ENCODE assay signal across 28 cellular contexts in genomic region chr1:202765726-202766125, GRCh38. TPM values are rescaled to one million over a fixed set of nuclear protein-coding genes. Genes with fewer than 3 reads are reported as not detected.
DNase-seq lines count a peak whose midpoint lies in the region; ATAC-seq and TF ChIP-seq lines count a peak whose summit lies in the region.
"Had no signal": no experiment of that assay in that cellular context is flagged by ENCODE, and none has a peak within 500 bp of the region (broad histone marks: within the 10 kb centered on the region; RNA-seq: fewer than 3 reads in every experiment).

No MANE protein-coding gene starts in this region.

- H3K9ac ChIP-seq in mammary epithelial cell (ENCODE audit: insufficient read depth, low read length) = no peak overlapping the region
- H3K9ac ChIP-seq: KMS-11 had no signal

- peaks cover 3% of the 10 kb centered on the region for H3K79me2 ChIP-seq in mammary epithelial cell (ENCODE audit: insufficient read depth, low read length)

- H3K27me3 ChIP-seq in mammary epithelial cell (ENCODE audit: insufficient read depth, low read length) = no peaks in the 10 kb centered on the region
- H3K27me3 ChIP-seq: SJCRH30 had no signal

- H3K36me3 ChIP-seq in mammary epithelial cell (ENCODE audit: insufficient read depth, low read length) = peaks cover 44% of the 10 kb centered on the region

- peaks cover 73% of the 10 kb centered on the region for H3K36me3 Mint-ChIP-seq in activated T-cell treated with anti-CD3 and anti-CD28 coated beads, Interleukin-2, amount 50 U/mL, for 24 hours (ENCODE audit: low read depth)
- H3K36me3 Mint-ChIP-seq in glutamatergic neuron (ENCODE audit: unreplicated experiment) = no peaks in the 10 kb centered on the region

- no peak for ATAC-seq in GM18868 (IDR thresholded peaks at IDR 0.05; ENCODE audit: unreplicated experiment)
- ATAC-seq: GM23338, Right ventricle myocardium inferior had no signal

- H3K27ac ChIP-seq in mammary epithelial cell (ENCODE audit: insufficient read depth, low read depth, low read length) = no peak overlapping the region
- H3K27ac ChIP-seq: KMS-11, PC-9, SJCRH30 had no signal

- CTCF ChIA-PET in mammary epithelial cell (lab: Charles Lee; ENCODE audit: low non-redundant PET) = no interaction called here

- no peak overlapping the region for H2AFZ ChIP-seq in mammary epithelial cell (ENCODE audit: low read depth, low read length)
- H2AFZ ChIP-seq: GM23338, PC-9 had no signal

- no peaks in the 10 kb centered on the region for H3K9me3 ChIP-seq in mammary epithelial cell (replicated peaks; ENCODE audit: insufficient read depth, low read length)
- H3K9me3 ChIP-seq: SJCRH30 had no signal

- no peak overlapping the region for H3K4me2 ChIP-seq in mammary epithelial cell (ENCODE audit: insufficient read depth, low read depth, low read length)
- H3K4me2 ChIP-seq: GM23338, KMS-11, PC-9 had no signal

- intact Hi-C loops in mammary epithelial cell (cut with micrococcal nuclease) = loop anchor here (5.0 kb wide), 1 partner anchor 42 kb away; the partner anchor contains the start of gene KDM5B

- H4K20me1 ChIP-seq in mammary epithelial cell (ENCODE audit: insufficient read depth, low read length) = no peaks in the 10 kb centered on the region

- no peak for DNase-seq in activated T-cell treated with anti-CD3 and anti-CD28 coated beads, Interleukin-2, amount 50 U/mL, for 24 hours
- no peak for DNase-seq in activated T-cell treated with anti-CD3 and anti-CD28 coated beads, Interleukin-2, amount 50 U/mL, for 1 hour
- DNase-seq in astrocyte of the hippocampus (ENCODE audit: low read depth, low spot score) (peak; percentile 9), hepatic stellate cell (ENCODE audit: low spot score) (peak; percentile 9), mammary epithelial cell (no peak), inferior parietal cortex (ENCODE audit: extremely low spot score) (no peak), glutamatergic neuron (no peak)
- DNase-seq: 8988T; ACHN; Calu3; DND-41; H9; MM.1S; NCI-H2029; NCI-H446 treated with DMSO at 0.1 percent for 48 hours; NCI-H526; NCI-H82; NK-92 treated with Interleukin-12 subunit alpha and Interleukin-12 subunit beta, amount 100 ng/mL, for 24 hours; PC-9; SJCRH30 had no signal

- 100% methylated on average over 1 of the region's 1 CpG for WGBS in mammary epithelial cell (ENCODE audit: low coverage, missing lambda C conversion rate)

- no peaks in the 10 kb centered on the region for H3K27me3 Mint-ChIP-seq in activated T-cell treated with anti-CD3 and anti-CD28 coated beads, Interleukin-2, amount 50 U/mL, for 24 hours
- peaks cover 5% of the 10 kb centered on the region for H3K27me3 Mint-ChIP-seq in glutamatergic neuron (ENCODE audit: unreplicated experiment)
- H3K27me3 Mint-ChIP-seq: IgD-negative memory B cell had no signal

- peaks cover 5% of the 10 kb centered on the region for H3K4me1 Mint-ChIP-seq in activated T-cell treated with anti-CD3 and anti-CD28 coated beads, Interleukin-2, amount 50 U/mL, for 24 hours (ENCODE audit: low read depth)
- H3K4me1 Mint-ChIP-seq in glutamatergic neuron (ENCODE audit: low read depth, unreplicated experiment) = peaks cover 8% of the 10 kb centered on the region
- H3K4me1 Mint-ChIP-seq: GM23338, H9 had no signal

- no peak overlapping the region for H3K4me3 Mint-ChIP-seq in activated T-cell treated with anti-CD3 and anti-CD28 coated beads, Interleukin-2, amount 50 U/mL, for 24 hours
- no peak overlapping the region for H3K4me3 Mint-ChIP-seq in glutamatergic neuron (ENCODE audit: unreplicated experiment)
- H3K4me3 Mint-ChIP-seq: GM23338, H9, IgD-negative memory B cell had no signal

- BruUV-seq in mammary epithelial cell (replicated peaks; lab: Mats Ljungman, UMichigan) = no TSS peak

- peak overlapping the region; percentile 57 for H3K27ac Mint-ChIP-seq in activated T-cell treated with anti-CD3 and anti-CD28 coated beads, Interleukin-2, amount 50 U/mL, for 24 hours
- no peak overlapping the region for H3K27ac Mint-ChIP-seq in glutamatergic neuron (ENCODE audit: unreplicated experiment)
- H3K27ac Mint-ChIP-seq: GM23338, IgD-negative memory B cell had no signal

- H3K9me3 Mint-ChIP-seq in activated T-cell treated with anti-CD3 and anti-CD28 coated beads, Interleukin-2, amount 50 U/mL, for 24 hours = no peaks in the 10 kb centered on the region
- peaks cover 7% of the 10 kb centered on the region for H3K9me3 Mint-ChIP-seq in glutamatergic neuron (ENCODE audit: unreplicated experiment)
- H3K9me3 Mint-ChIP-seq: GM23338, H9, IgD-negative memory B cell had no signal

- H3K4me3 ChIP-seq in mammary epithelial cell (replicated peaks in 1 of 3; ENCODE audit: insufficient read depth in 1 of 3, low read depth in 2 of 3, low read length in 3 of 3) = no peak overlapping the region
- H3K4me3 ChIP-seq: GM23338, PC-9, SJCRH30 had no signal

- no peak for TF ChIP-seq CTCF in mammary epithelial cell (conservative IDR thresholded peaks at IDR 0.05 in 1 of 2, IDR thresholded peaks at IDR 0.05 in 1 of 2; ENCODE audit: extremely low read depth in 1 of 2, insufficient read depth in 1 of 2, low read depth in 1 of 2, low read length in 2 of 2)
- no peak for TF ChIP-seq CTCF in glutamatergic neuron (IDR thresholded peaks at IDR 0.05; ENCODE audit: partially characterized antibody, unreplicated experiment)

- no peaks in the 10 kb centered on the region for H3K4me1 ChIP-seq in mammary epithelial cell (ENCODE audit: insufficient read depth, low read length)
- H3K4me1 ChIP-seq: SJCRH30 had no signal

- in situ Hi-C loops in mammary epithelial cell (cut with MboI; ENCODE audit: low sequenced_read_pairs in 2 of 2) = no loop called here

- dilution Hi-C loops in mammary epithelial cell (cut with HindIII; ENCODE audit: low sequenced_read_pairs) = no loop called here

RNA-seq across cellular contexts. Expression of gene KDM5B, which starts 42.5 kb away (rescaled TPM):
- total RNA-seq in mammary epithelial cell = 100 to 1,000 TPM in 1 of 2 donors, 10 to 100 TPM in 1; 88.9 to 104 TPM
- polyA plus RNA-seq in mammary epithelial cell = 36.7 TPM
- polyA minus RNA-seq in mammary epithelial cell = 103 TPM
- total RNA-seq in glutamatergic neuron (ENCODE audit: unreplicated experiment) = 338 TPM

RNA-seq across cellular contexts. Expression of gene PCAT6, which starts 45.0 kb away (rescaled TPM):
- total RNA-seq in mammary epithelial cell (1 to 10 TPM in 1 of 2 donors, under 1 TPM in 1; 0.17 to 5.6 TPM), glutamatergic neuron (ENCODE audit: unreplicated experiment) (7.7 TPM)
- 2.4 TPM for polyA plus RNA-seq in mammary epithelial cell
- 1.4 TPM for polyA minus RNA-seq in mammary epithelial cell
- total RNA-seq: G401 had no signal

RNA-seq across cellular contexts. Expression of gene SYT2, which starts 55.5 kb away (rescaled TPM):
- total RNA-seq in mammary epithelial cell (under 1 TPM in 1 of 2 donors, not detected in 1; 0.07 TPM), glutamatergic neuron (ENCODE audit: unreplicated experiment) (2.6 TPM)
- polyA plus RNA-seq in mammary epithelial cell = 0.01 TPM
- 0.47 TPM for polyA minus RNA-seq in mammary epithelial cell
- total RNA-seq: Calu3, G401, Right ventricle myocardium inferior, RPMI7951 had no signal
- polyA plus RNA-seq: BJ, IgD-negative memory B cell had no signal

Comparison
In these comparisons a context has a peak if more than half of its experiments do, and no peak if none do; other contexts are left out.
1. DNase-seq: peak in astrocyte of the hippocampus (single experiment) and hepatic stellate cell (single experiment); none in activated T-cell treated with anti-CD3 and anti-CD28 coated beads, Interleukin-2, amount 50 U/mL, for 24 hours (single experiment), activated T-cell treated with anti-CD3 and anti-CD28 coated beads, Interleukin-2, amount 50 U/mL, for 1 hour (single experiment), mammary epithelial cell (single experiment), inferior parietal cortex (single experiment) and glutamatergic neuron (single experiment).